22 cellular contexts compared by ENCODE assay signal in genomic region chr9:114313186-114313585, GRCh38. TPM values are rescaled to one million over a fixed set of nuclear protein-coding genes. Genes with fewer than 3 reads are reported as not detected.
A peak's percentile ranks its signal among the peaks of the same experiment; 100 is the strongest.
DNase-seq lines count a peak whose midpoint lies in the region; ATAC-seq and TF ChIP-seq lines count a peak whose summit lies in the region.
"Had no signal": no experiment of that assay in that cellular context is flagged by ENCODE, and none has a peak within 500 bp of the region (broad histone marks: within the 10 kb centered on the region; RNA-seq: fewer than 3 reads in every experiment).

No MANE protein-coding gene starts in this region.

- H3K4me3 Mint-ChIP-seq in glutamatergic neuron (ENCODE audit: unreplicated experiment): no peak overlapping the region
- H3K4me3 Mint-ChIP-seq: CD4-positive, alpha-beta memory T cell had no signal

- peaks cover 9% of the 10 kb centered on the region for H3K4me1 Mint-ChIP-seq in glutamatergic neuron (ENCODE audit: low read depth, unreplicated experiment)
- H3K4me1 Mint-ChIP-seq: CD4-positive, alpha-beta memory T cell had no signal

- peaks cover 2% of the 10 kb centered on the region for H3K9me3 Mint-ChIP-seq in glutamatergic neuron (ENCODE audit: unreplicated experiment)
- H3K9me3 Mint-ChIP-seq: CD4-positive, alpha-beta memory T cell had no signal

- ATAC-seq in upper lobe of right lung (no peak), HG02571 (IDR thresholded peaks at IDR 0.05; ENCODE audit: unreplicated experiment) (no peak)
- ATAC-seq: Right ventricle myocardium inferior had no signal

- peak overlapping the region; percentile 59 for H3K27ac Mint-ChIP-seq in glutamatergic neuron (ENCODE audit: unreplicated experiment)

- DNase-seq in Daoy (ENCODE audit: low read depth): peak; percentile 30
- DNase-seq in MG63: peak; percentile 32
- DNase-seq in glutamatergic neuron: no peak
- peak; percentile 1 for DNase-seq in spleen
- DNase-seq in upper lobe of right lung: no peak
- no peak for DNase-seq in epidermal melanocyte (ENCODE audit: insufficient read length, low spot score)
- DNase-seq: Caco-2; CD4-positive, alpha-beta memory T cell; DMS 273 treated with DMSO at 0.1 percent for 48 hours; GDM1; Karpas-422; NCI-H1417; NCI-H187; NCI-H2107; NCI-H446 treated with DMSO at 0.1 percent for 48 hours; NCI-H526 treated with DMSO at 0.1 percent for 48 hours; OCI-M1 had no signal

- intact Hi-C loops in spleen (cut with DNase I; ENCODE audit: low total_unique reads): no loop called here
- intact Hi-C loops in upper lobe of right lung (cut with DNase I): no loop called here

- H3K27ac ChIP-seq in spleen (no peak overlapping the region), upper lobe of right lung (no peak overlapping the region)

- H3K9me3 ChIP-seq in MG63 (no peaks in the 10 kb centered on the region), spleen (peaks cover 0 to 3% (median 0%) of the 10 kb centered on the region in 8 donors), upper lobe of right lung (no peaks in the 10 kb centered on the region)
- H3K9me3 ChIP-seq: Caco-2 had no signal

- TF ChIP-seq CTCF in glutamatergic neuron (IDR thresholded peaks at IDR 0.05; ENCODE audit: partially characterized antibody, unreplicated experiment) (no peak), spleen (IDR thresholded peaks at IDR 0.05 in 8 of 11, conservative IDR thresholded peaks at IDR 0.05 in 3 of 11) (no peak), upper lobe of right lung (IDR thresholded peaks at IDR 0.05) (no peak)

- no peak overlapping the region for H3K4me3 ChIP-seq in MG63
- H3K4me3 ChIP-seq in spleen: no peak overlapping the region
- no peak overlapping the region for H3K4me3 ChIP-seq in upper lobe of right lung
- H3K4me3 ChIP-seq: BLaER1 treated with 17β-estradiol and CSF1 and Interleukin-3, amounts not matched to agents 10 nM and 100 nM had no signal

- no peak for TF ChIP-seq POLR2A in spleen (IDR thresholded peaks at IDR 0.05)

- H3K36me3 Mint-ChIP-seq in glutamatergic neuron (ENCODE audit: unreplicated experiment): no peaks in the 10 kb centered on the region
- H3K36me3 Mint-ChIP-seq: CD4-positive, alpha-beta memory T cell had no signal

- H3K27me3 Mint-ChIP-seq in glutamatergic neuron (ENCODE audit: unreplicated experiment): peaks cover 5% of the 10 kb centered on the region

- peaks cover 0 to 26% (median 0%) of the 10 kb centered on the region in 6 donors for H3K4me1 ChIP-seq in spleen
- H3K4me1 ChIP-seq in upper lobe of right lung: no peaks in the 10 kb centered on the region
- H3K4me1 ChIP-seq: Caco-2 had no signal

- H3K36me3 ChIP-seq in MG63 (no peaks in the 10 kb centered on the region), spleen (no peaks in the 10 kb centered on the region), upper lobe of right lung (no peaks in the 10 kb centered on the region)

- H3K27me3 ChIP-seq in MG63 (no peaks in the 10 kb centered on the region), spleen (replicated peaks in 1 of 7) (no peaks in the 10 kb centered on the region), upper lobe of right lung (no peaks in the 10 kb centered on the region)
- H3K27me3 ChIP-seq: BLaER1 treated with 17β-estradiol and CSF1 and Interleukin-3, amounts not matched to agents 10 nM and 100 nM had no signal

- WGBS in spleen, 5 donors: 81 to 92% (median 88%) methylated on average over 8 of the region's 8 CpGs

RNA-seq across cellular contexts. Expression of gene ORM1, which starts 9.7 kb away (rescaled TPM):
- not detected in 2 replicates for total RNA-seq in Daoy (2014; rRNA removed; shearing (Covaris generic))
- total RNA-seq in MG63 (2014; rRNA removed; shearing (Covaris generic); ENCODE audit: low replicate concordance): not detected in 2 replicates
- total RNA-seq in glutamatergic neuron (ENCODE audit: unreplicated experiment) (not detected), spleen (10 to 100 TPM in 2 of 7 donors, 1 to 10 TPM in 4, under 1 TPM in 1; 0.95 to 13.6 (median 6.2) TPM), upper lobe of right lung (5.2 TPM)
- 1 to 10 TPM in 2 of 3 donors, under 1 TPM in 1; 0.99 to 2.0 (median 1.7) TPM for polyA plus RNA-seq in spleen
- total RNA-seq: CD4-positive, alpha-beta memory T cell; H1; MCF 10A had no signal
- polyA plus RNA-seq: CD4-positive, alpha-beta memory T cell had no signal

RNA-seq across cellular contexts. Expression of gene ORM2, which starts 16.5 kb away (rescaled TPM):
- total RNA-seq in Daoy (2014; rRNA removed; shearing (Covaris generic)): not detected in 2 replicates
- total RNA-seq in MG63 (2014; rRNA removed; shearing (Covaris generic); ENCODE audit: low replicate concordance): not detected in 2 replicates
- total RNA-seq in glutamatergic neuron (ENCODE audit: unreplicated experiment) (not detected), spleen (under 1 TPM in 2 of 7 donors, not detected in 5; 0.57 to 0.93 TPM), upper lobe of right lung (3.9 TPM)
- polyA plus RNA-seq in spleen: under 1 TPM in 2 of 3 donors, not detected in 1; 0.13 to 0.18 TPM
- total RNA-seq: CD4-positive, alpha-beta memory T cell; H1; MCF 10A; Right ventricle myocardium inferior had no signal
- polyA plus RNA-seq: CD4-positive, alpha-beta memory T cell had no signal

Comparison
In these comparisons a context has a peak if more than half of its experiments do, and no peak if none do; other contexts are left out.
1. DNase-seq: peak in Daoy (single experiment), MG63 (single experiment) and spleen (single experiment); none in glutamatergic neuron (single experiment), upper lobe of right lung (single experiment) and epidermal melanocyte (single experiment).